17 cellular contexts compared by ENCODE assay signal in the genomic region with DNA sequence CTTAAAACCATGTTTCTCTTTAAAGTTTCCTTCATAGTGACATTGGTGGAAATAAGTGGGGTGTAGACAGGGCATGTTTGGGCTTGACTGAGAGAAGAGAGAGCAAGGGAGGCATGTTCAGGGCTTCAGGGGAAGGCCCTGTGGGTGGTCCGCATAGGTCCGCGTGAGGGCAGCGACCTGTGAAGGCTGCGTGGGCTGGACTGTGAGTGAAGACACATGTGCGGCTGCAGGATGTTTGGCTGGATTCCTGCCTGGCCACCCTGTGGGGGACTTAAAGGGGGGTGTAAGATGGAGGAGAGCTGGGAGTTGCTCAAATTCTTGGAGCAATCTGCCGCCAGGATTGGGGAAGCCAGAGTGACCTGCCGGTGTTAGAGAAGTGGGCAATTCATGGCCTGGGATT. TPM values are rescaled to one million over a fixed set of nuclear protein-coding genes. Genes with fewer than 3 reads are reported as not detected.
DNase-seq lines count a peak whose midpoint lies in the region; ATAC-seq, FAIRE-seq and TF ChIP-seq lines count a peak whose summit lies in the region.
"Had no signal": no experiment of that assay in that cellular context is flagged by ENCODE, and none has a peak within 500 bp of the region (broad histone marks: within the 10 kb centered on the region; RNA-seq: fewer than 3 reads in every experiment).

No MANE protein-coding gene starts in this region.

- SMC1A ChIA-PET in GM12878 (lab: Charles Lee; ENCODE audit: uncharacterized antibody, unreplicated experiment) = interaction anchor here (1.3 to 1.4 kb wide), 2 partner anchors 9 to 284 kb away, joined by 3 read pairs; no protein-coding TSS in a partner anchor

- no peak for TF ChIP-seq POLR2A in GM12878 (IDR thresholded peaks at IDR 0.05; ENCODE audit: low read depth, low read length)

- in situ Hi-C loops in GM12878 (cut with MboI) = no loop called here

- H3K56ac ChIP-seq in H9 (ENCODE audit: insufficient read length, low read depth, low read length) = no peak overlapping the region

- H3K4me1 ChIP-seq in H9 (ENCODE audit: insufficient read depth, low read length) (no peaks in the 10 kb centered on the region), GM12878 (ENCODE audit: control insufficient read depth, insufficient read depth, low read length) (no peaks in the 10 kb centered on the region)
- H3K4me1 ChIP-seq: adrenal gland; BLaER1 treated with 17β-estradiol and CSF1 and Interleukin-3, amounts not matched to agents 10 nM and 100 nM; Peyer's patch had no signal

- RAD21 ChIA-PET in GM12878 (lab: Charles Lee; ENCODE audit: unreplicated experiment) = no interaction called here

- H2BK20ac ChIP-seq in H9 (ENCODE audit: low read depth, low read length, poor library complexity, severe bottlenecking) = no peak overlapping the region

- no TSS peak for BruUV-seq in GM12878 (replicated peaks; lab: Mats Ljungman, UMichigan)

- H2BK15ac ChIP-seq in H9 (ENCODE audit: low read depth, low read length) = no peak overlapping the region

- H3K27ac ChIP-seq in H9 (ENCODE audit: insufficient read length, low read depth, low read length) (no peak overlapping the region), GM12878 (ENCODE audit: control insufficient read depth, insufficient read depth) (no peak overlapping the region)
- H3K27ac ChIP-seq: adrenal gland; BLaER1 treated with 17β-estradiol and CSF1 and Interleukin-3, amounts not matched to agents 10 nM and 100 nM; HL-60; Peyer's patch had no signal

- TF ChIP-seq RAD21 in GM12878 (IDR thresholded peaks at IDR 0.05; ENCODE audit: insufficient read depth, low read depth, low read length) = no peak

- no peak overlapping the region for H3K4me3 ChIP-seq in GM12878
- H3K4me3 ChIP-seq: adrenal gland; BLaER1 treated with 17β-estradiol and CSF1 and Interleukin-3, amounts not matched to agents 10 nM and 100 nM; Peyer's patch had no signal

- no peak overlapping the region for H4K8ac ChIP-seq in H9 (replicated peaks; ENCODE audit: insufficient read length, low read depth, low read length)

- no peak for TF ChIP-seq CTCF in H9 (conservative IDR thresholded peaks at IDR 0.05)
- TF ChIP-seq CTCF in GM12878 (IDR thresholded peaks at IDR 0.05 in 2 of 3, conservative IDR thresholded peaks at IDR 0.05 in 1 of 3; ENCODE audit: control insufficient read depth in 2 of 3, extremely low read depth in 1 of 3, insufficient read depth in 1 of 3, low read depth in 3 of 3, low read length in 3 of 3) = no peak

- H3K9ac ChIP-seq in H9 (ENCODE audit: extremely low read depth, insufficient read length, low read length) (no peak overlapping the region), GM12878 (ENCODE audit: control insufficient read depth, insufficient read depth, low read length) (no peak overlapping the region)
- H3K9ac ChIP-seq: BLaER1 treated with 17β-estradiol and CSF1 and Interleukin-3, amounts not matched to agents 10 nM and 100 nM had no signal

- H4K20me1 ChIP-seq in H9 (ENCODE audit: control insufficient read depth, insufficient read depth, insufficient read length) = no peaks in the 10 kb centered on the region
- no peaks in the 10 kb centered on the region for H4K20me1 ChIP-seq in GM12878 (ENCODE audit: control insufficient read depth, insufficient read depth)
- H4K20me1 ChIP-seq: BLaER1 treated with 17β-estradiol and CSF1 and Interleukin-3, amounts not matched to agents 10 nM and 100 nM had no signal

- H4K91ac ChIP-seq in H9 (ENCODE audit: insufficient read length, low read depth, low read length) = no peak overlapping the region

- H3K23me2 ChIP-seq in H9 (ENCODE audit: insufficient read length, low read depth, low read length, poor library complexity, severe bottlenecking) = no peaks in the 10 kb centered on the region

- no peak for FAIRE-seq in GM12878 (lab: Jason Lieb, UNC)

- H3K27ac Mint-ChIP-seq in H9 = peak overlapping the region in 2 of 3 experiments; percentile 24 to 58; a peak in 3 of 7 replicates
- no peak overlapping the region for H3K27ac Mint-ChIP-seq in activated CD8-positive, alpha-beta memory T cell treated with anti-CD3 and anti-CD28 coated beads, Interleukin-2, amount 10 ng/mL, durations not matched to agents 7 days and 5 days
- no peak overlapping the region for H3K27ac Mint-ChIP-seq in activated T-helper 2 cell treated with anti-CD3 and anti-CD28 coated beads, Interferon-gamma antibody, Interleukin-2, Interleukin-4, amounts not matched to agents 10 μg/mL and 5 μg/mL and 100 μg/mL, durations not matched to agents 14 hours and 24 hours and 36 hours

- H3K4me1 Mint-ChIP-seq in H9 = peaks cover 7 to 11% of the 10 kb centered on the region in 2 experiments
- peaks cover 6% of the 10 kb centered on the region for H3K4me1 Mint-ChIP-seq in activated CD8-positive, alpha-beta memory T cell treated with anti-CD3 and anti-CD28 coated beads, Interleukin-2, amount 10 ng/mL, durations not matched to agents 7 days and 5 days
- H3K4me1 Mint-ChIP-seq in activated T-helper 2 cell treated with anti-CD3 and anti-CD28 coated beads, Interferon-gamma antibody, Interleukin-2, Interleukin-4, amounts not matched to agents 10 μg/mL and 5 μg/mL and 100 μg/mL, durations not matched to agents 14 hours and 24 hours and 36 hours (ENCODE audit: low read depth) = peaks cover 10% of the 10 kb centered on the region

- POLR2A ChIA-PET in GM12878 (lab: Charles Lee) = no interaction called here

- H3K79me1 ChIP-seq in H9 (ENCODE audit: insufficient read depth, low read depth, low read length, poor library complexity, severe bottlenecking) = no peaks in the 10 kb centered on the region

- no peak overlapping the region for H2BK12ac ChIP-seq in H9 (ENCODE audit: insufficient read length, low read depth, low read length)

- H3K4me2 ChIP-seq in H9 (ENCODE audit: insufficient read depth, insufficient read length, low read length) (no peak overlapping the region), GM12878 (ENCODE audit: control insufficient read depth, insufficient read depth) (no peak overlapping the region)
- H3K4me2 ChIP-seq: BLaER1 treated with 17β-estradiol and CSF1 and Interleukin-3, amounts not matched to agents 10 nM and 100 nM had no signal

- H3K27me3 ChIP-seq in H9 (ENCODE audit: insufficient read depth, low read length) (no peaks in the 10 kb centered on the region), GM12878 (replicated peaks in 1 of 2; ENCODE audit: control insufficient read depth in 2 of 2, insufficient read depth in 2 of 2, low read length in 1 of 2) (no peaks in the 10 kb centered on the region; a peak in 1 of 4 replicates)
- H3K27me3 ChIP-seq: adrenal gland; BLaER1 treated with 17β-estradiol and CSF1 and Interleukin-3, amounts not matched to agents 10 nM and 100 nM; Peyer's patch had no signal

- no peak overlapping the region for H2BK120ac ChIP-seq in H9 (ENCODE audit: low read depth, low read length, poor library complexity, severe bottlenecking)

- no peak overlapping the region for H2AK5ac ChIP-seq in H9 (ENCODE audit: insufficient read length, low read length)

- DNase-seq in H9 (no peak), GM12878 (ENCODE audit: low read depth, low spot score) (no peak), kidney tubule cell (ENCODE audit: low spot score) (peak; percentile 23), smooth muscle cell of the brain vasculature (ENCODE audit: low read depth, low spot score) (peak; percentile 51)
- DNase-seq in activated CD8-positive, alpha-beta memory T cell treated with anti-CD3 and anti-CD28 coated beads, Interleukin-2, amount 10 ng/mL, durations not matched to agents 7 days and 5 days = no peak
- no peak for DNase-seq in activated T-helper 2 cell treated with anti-CD3 and anti-CD28 coated beads, Interferon-gamma antibody, Interleukin-2, Interleukin-4, amounts not matched to agents 10 μg/mL and 5 μg/mL and 100 μg/mL, durations not matched to agents 14 hours and 24 hours and 36 hours (ENCODE audit: low spot score)
- DNase-seq in activated naive CD4-positive, alpha-beta T cell (lab: John Stamatoyannopoulos, UW) = no peak
- DNase-seq: caudate nucleus; effector CD4-positive, alpha-beta T cell; kidney glomerular epithelial cell; NCI-H1694; NCI-H345; occipital lobe; Peyer's patch had no signal

- H2AFZ ChIP-seq in H9 (ENCODE audit: low read length) = peak overlapping the region; percentile 56
- no peak overlapping the region; the same call in 1 of the 2 replicates for H2AFZ ChIP-seq in GM12878 (ENCODE audit: control insufficient read depth, low read depth, low read length)

- H3K9me3 Mint-ChIP-seq in H9 = no peaks in the 10 kb centered on the region
- H3K9me3 Mint-ChIP-seq in activated CD8-positive, alpha-beta memory T cell treated with anti-CD3 and anti-CD28 coated beads, Interleukin-2, amount 10 ng/mL, durations not matched to agents 7 days and 5 days (ENCODE audit: low read depth) = no peaks in the 10 kb centered on the region
- no peaks in the 10 kb centered on the region for H3K9me3 Mint-ChIP-seq in activated T-helper 2 cell treated with anti-CD3 and anti-CD28 coated beads, Interferon-gamma antibody, Interleukin-2, Interleukin-4, amounts not matched to agents 10 μg/mL and 5 μg/mL and 100 μg/mL, durations not matched to agents 14 hours and 24 hours and 36 hours

- no peak overlapping the region; the same call in 1 of the 2 replicates for H3K14ac ChIP-seq in H9 (ENCODE audit: insufficient read depth, low read length)

- H3K9me3 ChIP-seq in H9 (ENCODE audit: control insufficient read depth, low read depth, low read length) (no peaks in the 10 kb centered on the region), GM12878 (replicated peaks; ENCODE audit: control insufficient read depth, insufficient read depth, low read length) (no peaks in the 10 kb centered on the region)
- H3K9me3 ChIP-seq: adrenal gland; BLaER1 treated with 17β-estradiol and CSF1 and Interleukin-3, amounts not matched to agents 10 nM and 100 nM; Peyer's patch had no signal

- H3K79me2 ChIP-seq in H9 (ENCODE audit: insufficient read depth, low read length) (no peaks in the 10 kb centered on the region), GM12878 (ENCODE audit: control insufficient read depth, insufficient read depth, low read length) (no peaks in the 10 kb centered on the region)

- TF ChIP-seq EP300 in GM12878 (IDR thresholded peaks at IDR 0.05; ENCODE audit: borderline replicate concordance in 1 of 2, control insufficient read depth in 1 of 2, low read depth in 2 of 2, low read length in 2 of 2) = no peak

- WGBS in H9 (ENCODE audit: extremely low coverage, insufficient read length, low lambda C conversion rate) = no CpG with 5 or more reads among the region's 8 CpGs
- 90% methylated on average over 8 of the region's 8 CpGs for WGBS in GM12878 (ENCODE audit: insufficient coverage, insufficient replicate concordance, low lambda C conversion rate, missing lambda C conversion rate)

- no peak overlapping the region for H4K5ac ChIP-seq in H9 (ENCODE audit: insufficient read length, low read depth, low read length)

- H2BK5ac ChIP-seq in H9 (ENCODE audit: insufficient read length, low read length) = no peak overlapping the region

- H3K4me3 Mint-ChIP-seq in H9 = no peak overlapping the region
- no peak overlapping the region for H3K4me3 Mint-ChIP-seq in activated CD8-positive, alpha-beta memory T cell treated with anti-CD3 and anti-CD28 coated beads, Interleukin-2, amount 10 ng/mL, durations not matched to agents 7 days and 5 days
- no peak overlapping the region for H3K4me3 Mint-ChIP-seq in activated T-helper 2 cell treated with anti-CD3 and anti-CD28 coated beads, Interferon-gamma antibody, Interleukin-2, Interleukin-4, amounts not matched to agents 10 μg/mL and 5 μg/mL and 100 μg/mL, durations not matched to agents 14 hours and 24 hours and 36 hours (ENCODE audit: low read depth)

- no peak for ATAC-seq in GM12878
- ATAC-seq in activated CD8-positive, alpha-beta memory T cell treated with anti-CD3 and anti-CD28 coated beads, Interleukin-2, amount 10 ng/mL, durations not matched to agents 7 days and 5 days = no peak

- no peak overlapping the region for H3K4ac ChIP-seq in H9 (ENCODE audit: low read depth, low read length)

- no peak overlapping the region for H3T11ph ChIP-seq in H9 (ENCODE audit: low read length)

- no peaks in the 10 kb centered on the region for H3K27me3 Mint-ChIP-seq in H9 (ENCODE audit: low read depth)
- no peaks in the 10 kb centered on the region for H3K27me3 Mint-ChIP-seq in activated CD8-positive, alpha-beta memory T cell treated with anti-CD3 and anti-CD28 coated beads, Interleukin-2, amount 10 ng/mL, durations not matched to agents 7 days and 5 days
- peaks cover 22% of the 10 kb centered on the region for H3K27me3 Mint-ChIP-seq in activated T-helper 2 cell treated with anti-CD3 and anti-CD28 coated beads, Interferon-gamma antibody, Interleukin-2, Interleukin-4, amounts not matched to agents 10 μg/mL and 5 μg/mL and 100 μg/mL, durations not matched to agents 14 hours and 24 hours and 36 hours (ENCODE audit: low read depth)

- CTCF ChIA-PET in GM12878 (lab: Yijun Ruan, JAX) = interaction anchor here (1.0 kb wide), 1 partner anchor 9 kb away, joined by 3 read pairs; no protein-coding TSS in a partner anchor
- CTCF ChIA-PET in activated CD8-positive, alpha-beta memory T cell treated with anti-CD3 and anti-CD28 coated beads, Interleukin-2, amount 10 ng/mL, durations not matched to agents 7 days and 5 days (lab: Charles Lee) = no interaction called here

- H3K36me3 ChIP-seq in GM12878 (ENCODE audit: control insufficient read depth in 2 of 2, insufficient read depth in 2 of 2, low read length in 1 of 2) = no peaks in the 10 kb centered on the region
- H3K36me3 ChIP-seq: adrenal gland; BLaER1 treated with 17β-estradiol and CSF1 and Interleukin-3, amounts not matched to agents 10 nM and 100 nM; Peyer's patch had no signal

- no peak overlapping the region for H3K18ac ChIP-seq in H9 (ENCODE audit: insufficient read length, low read depth, low read length)

- H3K23ac ChIP-seq in H9 (ENCODE audit: insufficient read length, low read depth, low read length) = no peak overlapping the region

- intact Hi-C loops in GM12878 (cut with micrococcal nuclease; ENCODE audit: unreplicated experiment) = no loop called here
- intact Hi-C loops in activated T-helper 2 cell treated with anti-CD3 and anti-CD28 coated beads, Interferon-gamma antibody, Interleukin-2, Interleukin-4, amounts not matched to agents 10 μg/mL and 5 μg/mL and 100 μg/mL, durations not matched to agents 14 hours and 24 hours and 36 hours (cut with micrococcal nuclease) = no loop called here

- H3K36me3 Mint-ChIP-seq in H9 (ENCODE audit: insufficient read depth in 1 of 3, low read depth in 3 of 3) = no peaks in the 10 kb centered on the region
- H3K36me3 Mint-ChIP-seq in activated CD8-positive, alpha-beta memory T cell treated with anti-CD3 and anti-CD28 coated beads, Interleukin-2, amount 10 ng/mL, durations not matched to agents 7 days and 5 days = no peaks in the 10 kb centered on the region
- H3K36me3 Mint-ChIP-seq in activated T-helper 2 cell treated with anti-CD3 and anti-CD28 coated beads, Interferon-gamma antibody, Interleukin-2, Interleukin-4, amounts not matched to agents 10 μg/mL and 5 μg/mL and 100 μg/mL, durations not matched to agents 14 hours and 24 hours and 36 hours (ENCODE audit: low read depth) = no peaks in the 10 kb centered on the region

RNA-seq across cellular contexts. Expression of a gene that starts 23.8 kb away (rescaled TPM):
- total RNA-seq in H9 (2021) (9.7 and 10.8 TPM in 2 replicates), GM12878 (2014; rRNA removed) (0.96 and 1.1 TPM in 2 replicates), GM12878 (2014; rRNA removed; fragmentation: Illumina TruSeq; extraction: Trizol) (0.78 and 1.2 TPM in 2 replicates), GM12878 (2021) (2.2 TPM in 2 replicates)
- 26.4 and 34.0 TPM in 2 replicates for total RNA-seq in GM12878 (2013; cell fraction: nucleolus; rRNA removed)
- polyA plus RNA-seq in GM12878 (2011; ENCODE audit: low read depth) = 1.9 TPM
- polyA plus RNA-seq in GM12878 (2011; rRNA removed) (11.4 and 11.5 TPM in 2 replicates), GM12878 (2014; fragmentation: Illumina TruSeq; extraction: Trizol) (0.85 and 0.98 TPM in 2 replicates), GM12878 (2014; fragmentation: Nextera tagmentation; extraction: Ambion mirVana) (under 1 TPM; 0.11 to 0.19 TPM), GM12878 (2014; rRNA removed) (0.38 and 0.41 TPM in 2 replicates), GM12878 (2016; fragmentation: Nextera tagmentation; extraction: Ambion mirVana) (1 to 10 TPM; 1.0 to 1.4 TPM)
- polyA plus RNA-seq in GM12878 (2011; cell fraction: cytosol; rRNA removed) = 6.2 and 8.2 TPM in 2 replicates
- polyA plus RNA-seq in GM12878 (2011; cell fraction: nucleus; rRNA removed) = 16.6 and 21.0 TPM in 2 replicates
- 2.8 and 4.2 TPM in 2 replicates for polyA plus RNA-seq in GM12878 (2012)
- 71.0 and 93.3 TPM in 2 replicates for polyA minus RNA-seq in GM12878 (2011; rRNA and poly(A)+ RNA removed)
- polyA minus RNA-seq in GM12878 (2011; cell fraction: cytosol; rRNA and poly(A)+ RNA removed) = 7.4 and 9.6 TPM in 2 replicates
- polyA minus RNA-seq in GM12878 (2011; cell fraction: nucleus; rRNA and poly(A)+ RNA removed) = 31.7 and 52.0 TPM in 2 replicates
- 10 to 100 TPM; 15.6 to 28.1 TPM for total RNA-seq in activated CD8-positive, alpha-beta memory T cell treated with anti-CD3 and anti-CD28 coated beads, Interleukin-2, amount 10 ng/mL, durations not matched to agents 7 days and 5 days
- 23.3 and 23.4 TPM in 2 replicates for total RNA-seq in activated T-helper 2 cell treated with anti-CD3 and anti-CD28 coated beads, Interferon-gamma antibody, Interleukin-2, Interleukin-4, amounts not matched to agents 10 μg/mL and 5 μg/mL and 100 μg/mL, durations not matched to agents 14 hours and 24 hours and 36 hours

Comparison
In these comparisons a context has a peak if more than half of its experiments do, and no peak if none do; other contexts are left out.
1. DNase-seq: peak in kidney tubule cell (single experiment) and smooth muscle cell of the brain vasculature (single experiment); none in H9 (single experiment), GM12878 (single experiment), activated CD8-positive, alpha-beta memory T cell treated with anti-CD3 and anti-CD28 coated beads, Interleukin-2, amount 10 ng/mL, durations not matched to agents 7 days and 5 days (single experiment), activated T-helper 2 cell treated with anti-CD3 and anti-CD28 coated beads, Interferon-gamma antibody, Interleukin-2, Interleukin-4, amounts not matched to agents 10 μg/mL and 5 μg/mL and 100 μg/mL, durations not matched to agents 14 hours and 24 hours and 36 hours (single experiment) and activated naive CD4-positive, alpha-beta T cell (0 of 4).
2. H3K27ac Mint-ChIP-seq: peak in H9 (2 of 3); none in activated CD8-positive, alpha-beta memory T cell treated with anti-CD3 and anti-CD28 coated beads, Interleukin-2, amount 10 ng/mL, durations not matched to agents 7 days and 5 days (single experiment) and activated T-helper 2 cell treated with anti-CD3 and anti-CD28 coated beads, Interferon-gamma antibody, Interleukin-2, Interleukin-4, amounts not matched to agents 10 μg/mL and 5 μg/mL and 100 μg/mL, durations not matched to agents 14 hours and 24 hours and 36 hours (single experiment).